ENCODE assay signal across 8 cellular contexts in genomic region chr15:51799908-51800252, GRCh38.
"Had no signal": no experiment of that assay in that cellular context is flagged by ENCODE, and none has a peak within 500 bp of the region (broad histone marks: within the 10 kb centered on the region; RNA-seq: fewer than 3 reads in every experiment).

No MANE protein-coding gene starts in this region.

- H3K27me3 Mint-ChIP-seq: IgD-negative memory B cell had no signal

- H3K4me3 Mint-ChIP-seq: H9 had no signal

- H3K4me1 Mint-ChIP-seq: H9 had no signal

- H3K27ac Mint-ChIP-seq: IgD-negative memory B cell had no signal

- FAIRE-seq: H1, H54 had no signal

- H3K27ac ChIP-seq: GM23248, HL-60 had no signal

- H3K9me3 Mint-ChIP-seq: H9, IgD-negative memory B cell had no signal

- H3K9ac ChIP-seq: GM23248 had no signal

- H3K4me3 ChIP-seq: GM23248 had no signal

- H2AFZ ChIP-seq: GM23248 had no signal

- DNase-seq: GM23248, H9, HCEC 1CT, KG1 had no signal
